Comparison of ENCODE assay signal across 23 cellular contexts in genomic region chrX:3636803-3637202, GRCh38.
DNase-seq lines count a peak whose midpoint lies in the region; ATAC-seq and TF ChIP-seq lines count a peak whose summit lies in the region.
"Had no signal": no experiment of that assay in that cellular context is flagged by ENCODE, and none has a peak within 500 bp of the region (broad histone marks: within the 10 kb centered on the region; RNA-seq: fewer than 3 reads in every experiment).

No MANE protein-coding gene starts in this region.

- CTCF ChIA-PET in HEK293 (lab: Yijun Ruan, JAX) = no interaction called here

- H3K27me3 Mint-ChIP-seq in central memory CD8-positive, alpha-beta T cell = no peaks in the 10 kb centered on the region
- no peaks in the 10 kb centered on the region for H3K27me3 Mint-ChIP-seq in nephron progenitor cell (ENCODE audit: low read depth, poor library complexity)
- H3K27me3 Mint-ChIP-seq: CD4-positive, alpha-beta T cell; CD8-positive, alpha-beta memory T cell had no signal

- H3K27me3 ChIP-seq in foreskin keratinocyte = no peaks in the 10 kb centered on the region
- H3K27me3 ChIP-seq: BE2C; BLaER1 treated with 17β-estradiol and CSF1 and Interleukin-3, amounts not matched to agents 10 nM and 100 nM had no signal

- TF ChIP-seq CTCF in HEK293 (tag by site-specific recombination; IDR thresholded peaks at IDR 0.05) (no peak), nephron progenitor cell (IDR thresholded peaks at IDR 0.05) (no peak), foreskin keratinocyte (conservative IDR thresholded peaks at IDR 0.05) (no peak)

- no peak overlapping the region for H3K4me3 Mint-ChIP-seq in central memory CD8-positive, alpha-beta T cell
- no peak overlapping the region for H3K4me3 Mint-ChIP-seq in nephron progenitor cell
- H3K4me3 Mint-ChIP-seq: CD14-positive monocyte; CD4-positive, alpha-beta T cell had no signal

- no peaks in the 10 kb centered on the region for H3K9me3 ChIP-seq in HEK293 (ENCODE audit: control insufficient read depth, insufficient read depth, low read depth, low read length)
- H3K9me3 ChIP-seq: A549, BE2C had no signal

- H3K27ac ChIP-seq in HEK293 (ENCODE audit: extremely low read depth, low read depth, low read length) (no peak overlapping the region), foreskin keratinocyte (no peak overlapping the region)
- H3K27ac ChIP-seq: A549; BLaER1 treated with 17β-estradiol and CSF1 and Interleukin-3, amounts not matched to agents 10 nM and 100 nM; GM23248 had no signal

- H3K36me3 Mint-ChIP-seq in central memory CD8-positive, alpha-beta T cell (ENCODE audit: insufficient read depth) = peaks cover 22% of the 10 kb centered on the region
- peaks cover 45% of the 10 kb centered on the region for H3K36me3 Mint-ChIP-seq in nephron progenitor cell (ENCODE audit: low read depth)

- H3K4me1 ChIP-seq in HEK293 (ENCODE audit: control insufficient read depth, insufficient read depth, low read length) (no peaks in the 10 kb centered on the region), foreskin keratinocyte (no peaks in the 10 kb centered on the region)
- H3K4me1 ChIP-seq: A549, BE2C had no signal

- no peak overlapping the region for H3K4me3 ChIP-seq in HEK293 (ENCODE audit: low read depth, low read length)
- H3K4me3 ChIP-seq: A549; BLaER1 treated with 17β-estradiol and CSF1 and Interleukin-3, amounts not matched to agents 10 nM and 100 nM; GM12878; GM23248 had no signal

- POLR2A ChIA-PET in HEK293 (lab: Yijun Ruan, JAX) = no interaction called here

- ATAC-seq in central memory CD8-positive, alpha-beta T cell (replicated peaks; ENCODE audit: extremely low read depth, poor library complexity, severe bottlenecking) = no peak
- ATAC-seq in foreskin keratinocyte = no peak
- ATAC-seq: A549, GM12878 had no signal

- DNase-seq in central memory CD8-positive, alpha-beta T cell (ENCODE audit: low spot score in 2 of 2) = no peak
- no peak for DNase-seq in nephron progenitor cell
- DNase-seq in effector CD8-positive, alpha-beta T cell (lab: John Stamatoyannopoulos, UW) = no peak
- DNase-seq in foreskin keratinocyte = no peak
- no peak for DNase-seq in NCI-H1694 treated with DMSO at 0.1 percent for 48 hours (lab: John Stamatoyannopoulos, UW)
- DNase-seq: 8988T; ACHN; AML-193; BE2C; CD4-positive, alpha-beta T cell; CD8-positive, alpha-beta memory T cell; DMS 273 treated with DMSO at 0.1 percent for 48 hours; DMS79; EL; GDM1; GM23248; H7; HCEC 1CT had no signal

- peaks cover 0 to 11% of the 10 kb centered on the region in 2 experiments; a peak in 1 of 3 replicates for H3K36me3 ChIP-seq in HEK293 (ENCODE audit: control insufficient read depth in 2 of 2, insufficient read depth in 1 of 2, low read length in 2 of 2)
- H3K36me3 ChIP-seq: BE2C had no signal

- peaks cover 7% of the 10 kb centered on the region for H3K4me1 Mint-ChIP-seq in central memory CD8-positive, alpha-beta T cell
- H3K4me1 Mint-ChIP-seq in nephron progenitor cell = peaks cover 8% of the 10 kb centered on the region
- H3K4me1 Mint-ChIP-seq: CD14-positive monocyte had no signal

- H3K9me3 Mint-ChIP-seq in central memory CD8-positive, alpha-beta T cell = no peaks in the 10 kb centered on the region
- peaks cover 10% of the 10 kb centered on the region for H3K9me3 Mint-ChIP-seq in nephron progenitor cell
- H3K9me3 Mint-ChIP-seq: CD4-positive, alpha-beta T cell; CD8-positive, alpha-beta memory T cell had no signal

- H3K27ac Mint-ChIP-seq in central memory CD8-positive, alpha-beta T cell (ENCODE audit: low read depth) = peak overlapping the region; percentile 85
- peak overlapping the region; percentile 25 for H3K27ac Mint-ChIP-seq in nephron progenitor cell
- H3K27ac Mint-ChIP-seq: CD4-positive, alpha-beta T cell had no signal

TF ChIP-seq in HEK293, 187 proteins besides CTCF, POLR2A, EP300 and RAD21:
- no peak for TF ChIP-seq HOXC10 (CRISPR knock-in tag; IDR thresholded peaks at IDR 0.05)
- peak; percentile 99 for TF ChIP-seq PRDM1 (tag by site-specific recombination; IDR thresholded peaks at IDR 0.05)
TF ChIP-seq in HEK293: peak in this region for 1.
